Comparison of ENCODE assay signal across 8 cellular contexts in genomic region chr21:14877581-14878228, GRCh38.
DNase-seq lines count a peak whose midpoint lies in the region; ATAC-seq and TF ChIP-seq lines count a peak whose summit lies in the region.
"Had no signal": no experiment of that assay in that cellular context is flagged by ENCODE, and none has a peak within 500 bp of the region (broad histone marks: within the 10 kb centered on the region; RNA-seq: fewer than 3 reads in every experiment).

No MANE protein-coding gene starts in this region.

- intact Hi-C loops in sciatic nerve (cut with DNase I): no loop called here

- TF ChIP-seq CTCF in cardiac fibroblast (IDR thresholded peaks at IDR 0.05; ENCODE audit: low read depth, low read length): no peak

- DNase-seq in cardiac fibroblast (ENCODE audit: low read depth in 2 of 2) (peak; percentile 54 to 64), sciatic nerve (ENCODE audit: low spot score) (no peak), D341Med (ENCODE audit: low spot score) (no peak), NCI-H82 (lab: John Stamatoyannopoulos, UW) (no peak), iPS-NIHi7 (ENCODE audit: extremely low spot score) (no peak)
- DNase-seq: central memory CD4-positive, alpha-beta T cell had no signal

- no peak overlapping the region for H3K4me3 ChIP-seq in cardiac fibroblast (replicated peaks in 1 of 2; ENCODE audit: low read depth in 2 of 2, low read length in 2 of 2)

- peak; percentile 62 for ATAC-seq in GM18861 (IDR thresholded peaks at IDR 0.05; ENCODE audit: unreplicated experiment)
- peak; percentile 61 for ATAC-seq in HG03175 (IDR thresholded peaks at IDR 0.05; ENCODE audit: unreplicated experiment)
- ATAC-seq in sciatic nerve: peak; percentile 67

Comparison
In these comparisons a context has a peak if more than half of its experiments do, and no peak if none do; other contexts are left out.
1. DNase-seq: peak in cardiac fibroblast (2 of 2); none in sciatic nerve (single experiment), D341Med (single experiment), NCI-H82 (single experiment) and iPS-NIHi7 (single experiment).
2. Peak in every context shown above with its lines, with median percentiles within 50 percentile points of each other: ATAC-seq.